In the genomic region with DNA sequence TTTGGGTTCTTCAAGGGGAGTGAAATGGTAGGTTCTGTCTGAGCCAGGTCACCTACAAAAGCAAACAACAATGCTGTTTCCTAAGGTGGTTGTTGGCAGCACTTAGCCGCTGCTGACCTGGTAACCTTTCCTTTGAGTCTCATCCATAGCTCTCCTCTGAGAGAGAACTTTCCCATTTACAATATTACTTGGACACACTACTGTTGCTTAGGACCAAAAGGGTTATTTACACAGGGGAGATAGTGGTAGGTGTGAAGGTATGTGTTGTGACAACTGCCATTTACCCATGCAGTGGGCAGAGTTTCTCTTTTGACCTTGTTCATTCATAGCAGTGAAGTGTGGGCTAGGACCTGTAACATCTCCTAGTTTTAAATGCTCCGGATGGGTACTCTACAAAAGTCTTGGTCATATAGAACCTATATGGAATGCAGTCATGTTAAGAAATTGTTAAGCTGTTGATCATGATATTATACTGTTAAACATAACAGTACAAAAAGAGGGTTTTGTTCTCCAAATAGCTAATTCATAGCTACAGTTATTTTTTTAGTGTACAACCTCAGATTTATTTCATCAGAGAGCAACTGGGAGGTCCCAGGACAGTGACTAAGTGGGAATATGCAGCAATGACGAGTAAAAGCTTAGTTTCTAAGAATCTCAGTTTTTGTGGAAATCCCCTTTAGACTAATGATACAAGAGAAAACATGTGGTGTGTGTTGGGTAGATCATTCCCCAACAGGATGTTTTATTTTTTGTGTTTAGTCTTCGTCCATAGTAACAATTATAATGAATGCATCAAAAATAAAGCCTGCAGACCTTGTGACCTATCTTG, we compare ENCODE assay signal across 10 cellular contexts.
A peak's percentile ranks its signal among the peaks of the same experiment; 100 is the strongest.
DNase-seq lines count a peak whose midpoint lies in the region; FAIRE-seq and TF ChIP-seq lines count a peak whose summit lies in the region.
"Had no signal": no experiment of that assay in that cellular context is flagged by ENCODE, and none has a peak within 500 bp of the region (broad histone marks: within the 10 kb centered on the region; RNA-seq: fewer than 3 reads in every experiment).

No MANE protein-coding gene starts in this region.

- no peaks in the 10 kb centered on the region for H3K9me2 ChIP-seq in PC-9 (ENCODE audit: insufficient read depth)

- peaks cover 7% of the 10 kb centered on the region for H3K9me3 ChIP-seq in PC-9 (ENCODE audit: insufficient read depth, low read depth)
- H3K9me3 ChIP-seq in kidney (ENCODE audit: control insufficient read depth in 1 of 2, low read length in 2 of 2) = no peaks in the 10 kb centered on the region

- peaks cover 11% of the 10 kb centered on the region for H3K4me1 Mint-ChIP-seq in activated naive CD8-positive, alpha-beta T cell (ENCODE audit: low read depth)

- peaks cover 18% of the 10 kb centered on the region for H3K4me1 ChIP-seq in PC-9 (replicated peaks; ENCODE audit: insufficient read depth)
- H3K4me1 ChIP-seq in kidney (ENCODE audit: control insufficient read depth in 1 of 2, insufficient read depth in 1 of 2, low read depth in 1 of 2, low read length in 2 of 2) = peaks cover 0 to 7% of the 10 kb centered on the region in 2 donors

- no peaks in the 10 kb centered on the region for H3K27me3 Mint-ChIP-seq in activated naive CD8-positive, alpha-beta T cell

- 0 out of 2 replicates have a peak, but pooled peaks cover 7% of the 10 kb centered on the region for H3K36me3 ChIP-seq in PC-9 (ENCODE audit: low read depth)
- no peaks in the 10 kb centered on the region for H3K36me3 ChIP-seq in kidney (ENCODE audit: control insufficient read depth in 1 of 2, insufficient read depth in 2 of 2, low read length in 2 of 2)

- no peak overlapping the region for H2AFZ ChIP-seq in PC-9

- no peak overlapping the region for H3K27ac ChIP-seq in PC-9
- peak overlapping the region in 1 of 2 donors; percentile 8 for H3K27ac ChIP-seq in kidney (ENCODE audit: low read depth in 2 of 2, low read length in 2 of 2)

- H3K27me3 ChIP-seq in PC-9 (ENCODE audit: insufficient read depth, low read depth) = no peaks in the 10 kb centered on the region

- CTCF ChIA-PET in PC-9 (lab: Charles Lee) = no interaction called here

- peaks cover 2% of the 10 kb centered on the region for H3K36me3 Mint-ChIP-seq in activated naive CD8-positive, alpha-beta T cell

- H3K4me3 ChIP-seq in PC-9 (no peak overlapping the region), kidney (ENCODE audit: low read length in 2 of 2) (no peak overlapping the region)

- TF ChIP-seq CTCF in PC-9 (conservative IDR thresholded peaks at IDR 0.05) (no peak), kidney (IDR thresholded peaks at IDR 0.05; ENCODE audit: borderline replicate concordance, extremely low read depth, insufficient read depth) (no peak)

- H3K9me3 Mint-ChIP-seq in activated naive CD8-positive, alpha-beta T cell (ENCODE audit: low read depth) = peaks cover 4% of the 10 kb centered on the region

- H3K79me2 ChIP-seq in PC-9 (ENCODE audit: low read depth) = no peaks in the 10 kb centered on the region

- no TSS peak for BruUV-seq in PC-9 (replicated peaks; lab: Mats Ljungman, UMichigan)

- peak overlapping the region; percentile 36 for H3K27ac Mint-ChIP-seq in activated naive CD8-positive, alpha-beta T cell
- H3K27ac Mint-ChIP-seq: naive thymus-derived CD8-positive, alpha-beta T cell had no signal

- POLR2A ChIA-PET in PC-9 (lab: Charles Lee; ENCODE audit: unreplicated experiment) = interaction anchor here (0.5 kb wide), 1 partner anchor 845 kb away, joined by 14 read pairs; no protein-coding TSS in a partner anchor

- no peak overlapping the region for H3K4me2 ChIP-seq in PC-9

- no peaks in the 10 kb centered on the region for H4K20me1 ChIP-seq in PC-9 (ENCODE audit: insufficient read depth)

- no peak for FAIRE-seq in kidney (lab: Jason Lieb, UNC)

- no peaks in the 10 kb centered on the region for H3F3A ChIP-seq in PC-9 (ENCODE audit: insufficient read depth, low read depth)

- H3K4me3 Mint-ChIP-seq in activated naive CD8-positive, alpha-beta T cell = no peak overlapping the region
- H3K4me3 Mint-ChIP-seq: naive thymus-derived CD8-positive, alpha-beta T cell had no signal

- peak; percentile 10 for DNase-seq in stimulated activated naive CD4-positive, alpha-beta T cell treated with Interleukin-2 at 50 U/mL for 16 hours (lab: John Stamatoyannopoulos, UW)
- no peak for DNase-seq in stimulated activated naive CD4-positive, alpha-beta T cell (lab: John Stamatoyannopoulos, UW)
- DNase-seq in iris pigment epithelial cell (ENCODE audit: low read depth) (peak; percentile 94), NCI-H526 (lab: John Stamatoyannopoulos, UW) (no peak), NCI-H510A (lab: John Stamatoyannopoulos, UW) (no peak), PC-9 (no peak), kidney (no peak)
- DNase-seq: DMS79 treated with DMSO at 0.1 percent for 48 hours; naive thymus-derived CD8-positive, alpha-beta T cell had no signal

- no peak overlapping the region for H3K9ac ChIP-seq in kidney (ENCODE audit: low read length in 2 of 2)

- intact Hi-C loops in PC-9 (cut with micrococcal nuclease; ENCODE audit: unreplicated experiment) (no loop called here), kidney (cut with DNase I) (no loop called here)

Comparison
In these comparisons a context has a peak if more than half of its experiments do, and no peak if none do; other contexts are left out.
1. DNase-seq: peak in stimulated activated naive CD4-positive, alpha-beta T cell treated with Interleukin-2 at 50 U/mL for 16 hours (single experiment) and iris pigment epithelial cell (single experiment); none in stimulated activated naive CD4-positive, alpha-beta T cell (0 of 6), NCI-H526 (0 of 2), NCI-H510A (single experiment), PC-9 (0 of 2) and kidney (single experiment).